9 cellular contexts compared by ENCODE assay signal in the genomic region with DNA sequence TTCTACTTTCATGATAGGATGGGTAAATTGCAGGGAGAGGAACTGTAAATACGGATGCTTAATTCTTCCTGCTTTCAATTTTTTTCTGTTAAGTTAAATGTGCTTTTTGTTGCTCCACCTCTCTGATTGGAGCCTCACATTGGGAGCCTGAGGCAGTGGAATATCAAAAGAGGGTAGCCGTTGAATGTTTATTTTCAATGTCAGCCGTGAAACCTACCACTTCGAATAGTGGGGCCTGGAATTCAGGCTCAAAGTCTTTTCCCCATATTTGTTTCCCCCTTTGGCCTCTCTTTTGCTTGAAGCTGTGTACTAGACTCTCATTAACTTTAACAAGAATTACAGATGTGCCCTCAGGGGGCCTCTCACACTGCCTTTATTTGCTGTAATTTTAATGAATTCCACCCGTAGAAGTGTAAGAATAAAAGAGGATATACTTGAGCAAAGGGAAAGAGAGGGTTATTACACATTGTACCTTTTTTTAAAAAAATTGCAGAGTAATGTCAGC.
"Had no signal": no experiment of that assay in that cellular context is flagged by ENCODE, and none has a peak within 500 bp of the region (broad histone marks: within the 10 kb centered on the region; RNA-seq: fewer than 3 reads in every experiment).

No MANE protein-coding gene starts in this region.

- H3K79me2 ChIP-seq: parathyroid adenoma had no signal

- ATAC-seq: activated T-cell treated with anti-CD3 and anti-CD28 coated beads, Interleukin-2, amount 50 U/mL, for 72 hours had no signal

- DNase-seq: activated CD4-positive, alpha-beta memory T cell treated with anti-CD3 and anti-CD28 coated beads, Interleukin-2, amount 10 ng/mL, durations not matched to agents 7 days and 5 days; activated CD4-positive, alpha-beta T cell treated with anti-CD3 and anti-CD28 coated beads for 1 hour; activated CD8-positive, alpha-beta memory T cell treated with anti-CD3 and anti-CD28 coated beads, Interleukin-2, amount 50 U/mL, for 4 hours; activated gamma-delta T cell treated with Interleukin-2 at 50 U/mL for 16 hours; activated T-cell treated with anti-CD3 and anti-CD28 coated beads, Interleukin-2, amount 50 U/mL, for 72 hours; immature natural killer cell; stomach had no signal

- H3K4me1 ChIP-seq: parathyroid adenoma, stomach had no signal

- H3K27me3 ChIP-seq: stomach had no signal

- H3K4me3 ChIP-seq: skin epidermis, stomach had no signal

- H2AFZ ChIP-seq: parathyroid adenoma had no signal

- H3K9me3 ChIP-seq: stomach had no signal

- H3K27ac ChIP-seq: parathyroid adenoma, stomach had no signal

- H3K9ac ChIP-seq: parathyroid adenoma had no signal
